In genomic region chr6:3001773-3002293, GRCh38 we compare ENCODE assay signal across 1 cellular context.
TF ChIP-seq lines count a peak whose summit lies in the region.

No MANE protein-coding gene starts in this region.

TF ChIP-seq in K562, 482 proteins besides CTCF, POLR2A, EP300 and RAD21 (continued from another document and continues in another):
- TF ChIP-seq, protein P1, sequence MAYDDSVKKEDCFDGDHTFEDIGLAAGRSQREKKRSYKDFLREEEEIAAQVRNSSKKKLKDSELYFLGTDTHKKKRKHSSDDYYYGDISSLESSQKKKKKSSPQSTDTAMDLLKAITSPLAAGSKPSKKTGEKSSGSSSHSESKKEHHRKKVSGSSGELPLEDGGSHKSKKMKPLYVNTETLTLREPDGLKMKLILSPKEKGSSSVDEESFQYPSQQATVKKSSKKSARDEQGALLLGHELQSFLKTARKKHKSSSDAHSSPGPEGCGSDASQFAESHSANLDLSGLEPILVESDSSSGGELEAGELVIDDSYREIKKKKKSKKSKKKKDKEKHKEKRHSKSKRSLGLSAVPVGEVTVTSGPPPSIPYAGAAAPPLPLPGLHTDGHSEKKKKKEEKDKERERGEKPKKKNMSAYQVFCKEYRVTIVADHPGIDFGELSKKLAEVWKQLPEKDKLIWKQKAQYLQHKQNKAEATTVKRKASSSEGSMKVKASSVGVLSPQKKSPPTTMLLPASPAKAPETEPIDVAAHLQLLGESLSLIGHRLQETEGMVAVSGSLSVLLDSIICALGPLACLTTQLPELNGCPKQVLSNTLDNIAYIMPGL (CRISPR knock-in tag; IDR thresholded peaks at IDR 0.05) = no peak
- TF ChIP-seq TOE1 (IDR thresholded peaks at IDR 0.05; ENCODE audit: borderline replicate concordance) (peak; percentile 78), TOE1 (CRISPR knock-in tag; IDR thresholded peaks at IDR 0.05; ENCODE audit: borderline replicate concordance, low read depth) (no peak), CREB5 (CRISPR knock-in tag; IDR thresholded peaks at IDR 0.05) (no peak), PYGO2 (tag; IDR thresholded peaks at IDR 0.05) (no peak), ZNF699 (CRISPR knock-in tag; IDR thresholded peaks at IDR 0.05; ENCODE audit: insufficient replicate concordance) (no peak), ZNF584 (CRISPR knock-in tag; IDR thresholded peaks at IDR 0.05; ENCODE audit: low read depth) (no peak), ZNF274 (IDR thresholded peaks at IDR 0.05; ENCODE audit: borderline replicate concordance, low read depth, low read length) (no peak), GATAD2B (IDR thresholded peaks at IDR 0.05; ENCODE audit: borderline replicate concordance) (peak; percentile 87; the same call in 1 of the 2 replicates), DNMT1 (IDR thresholded peaks at IDR 0.05) (no peak), RNF219 (CRISPR knock-in tag; IDR thresholded peaks at IDR 0.05) (no peak), SMARCA4 (IDR thresholded peaks at IDR 0.05) (peak; percentile 87), ZNF140 (CRISPR knock-in tag; IDR thresholded peaks at IDR 0.05) (no peak), DIDO1 (tag; IDR thresholded peaks at IDR 0.05; ENCODE audit: low read depth) (0 out of 2 replicates have a peak, but pooled peaks have one; percentile 42), MEF2A (IDR thresholded peaks at IDR 0.05; ENCODE audit: control insufficient read depth, low read depth, low read length) (0 out of 2 replicates have a peak, but pooled peaks have one; percentile 17), ZNF239 (CRISPR knock-in tag; IDR thresholded peaks at IDR 0.05) (peak; percentile 22; the same call in 1 of the 2 replicates), NFXL1 (CRISPR knock-in tag; IDR thresholded peaks at IDR 0.05) (no peak), TRIM25 (IDR thresholded peaks at IDR 0.05; ENCODE audit: borderline replicate concordance) (no peak), ZEB2 (IDR thresholded peaks at IDR 0.05) (peak; percentile 46), ZNF79 (CRISPR knock-in tag; IDR thresholded peaks at IDR 0.05; ENCODE audit: low read depth) (no peak), E2F4 (CRISPR knock-in tag; IDR thresholded peaks at IDR 0.05; ENCODE audit: low read depth) (no peak), LARP7 (IDR thresholded peaks at IDR 0.05) (no peak), MAX (CRISPR knock-in tag; IDR thresholded peaks at IDR 0.05) (no peak; the same call in 1 of the 2 replicates), POLR2AphosphoS2 (IDR thresholded peaks at IDR 0.05; ENCODE audit: low read length) (0 out of 2 replicates have a peak, but pooled peaks have one; percentile 65), GTF2A2 (tag; IDR thresholded peaks at IDR 0.05) (no peak), POLR3G (IDR thresholded peaks at IDR 0.05; ENCODE audit: extremely low read depth, insufficient read length, insufficient replicate concordance) (no peak), ZFP1 (CRISPR knock-in tag; IDR thresholded peaks at IDR 0.05) (no peak), ZNF696 (CRISPR knock-in tag; conservative IDR thresholded peaks at IDR 0.05) (no peak), MTA1 (IDR thresholded peaks at IDR 0.05; ENCODE audit: borderline replicate concordance) (peak; percentile 74)
- TF ChIP-seq, protein P2, sequence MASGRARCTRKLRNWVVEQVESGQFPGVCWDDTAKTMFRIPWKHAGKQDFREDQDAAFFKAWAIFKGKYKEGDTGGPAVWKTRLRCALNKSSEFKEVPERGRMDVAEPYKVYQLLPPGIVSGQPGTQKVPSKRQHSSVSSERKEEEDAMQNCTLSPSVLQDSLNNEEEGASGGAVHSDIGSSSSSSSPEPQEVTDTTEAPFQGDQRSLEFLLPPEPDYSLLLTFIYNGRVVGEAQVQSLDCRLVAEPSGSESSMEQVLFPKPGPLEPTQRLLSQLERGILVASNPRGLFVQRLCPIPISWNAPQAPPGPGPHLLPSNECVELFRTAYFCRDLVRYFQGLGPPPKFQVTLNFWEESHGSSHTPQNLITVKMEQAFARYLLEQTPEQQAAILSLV (tag; IDR thresholded peaks at IDR 0.05) = no peak
- TF ChIP-seq, protein P3, sequence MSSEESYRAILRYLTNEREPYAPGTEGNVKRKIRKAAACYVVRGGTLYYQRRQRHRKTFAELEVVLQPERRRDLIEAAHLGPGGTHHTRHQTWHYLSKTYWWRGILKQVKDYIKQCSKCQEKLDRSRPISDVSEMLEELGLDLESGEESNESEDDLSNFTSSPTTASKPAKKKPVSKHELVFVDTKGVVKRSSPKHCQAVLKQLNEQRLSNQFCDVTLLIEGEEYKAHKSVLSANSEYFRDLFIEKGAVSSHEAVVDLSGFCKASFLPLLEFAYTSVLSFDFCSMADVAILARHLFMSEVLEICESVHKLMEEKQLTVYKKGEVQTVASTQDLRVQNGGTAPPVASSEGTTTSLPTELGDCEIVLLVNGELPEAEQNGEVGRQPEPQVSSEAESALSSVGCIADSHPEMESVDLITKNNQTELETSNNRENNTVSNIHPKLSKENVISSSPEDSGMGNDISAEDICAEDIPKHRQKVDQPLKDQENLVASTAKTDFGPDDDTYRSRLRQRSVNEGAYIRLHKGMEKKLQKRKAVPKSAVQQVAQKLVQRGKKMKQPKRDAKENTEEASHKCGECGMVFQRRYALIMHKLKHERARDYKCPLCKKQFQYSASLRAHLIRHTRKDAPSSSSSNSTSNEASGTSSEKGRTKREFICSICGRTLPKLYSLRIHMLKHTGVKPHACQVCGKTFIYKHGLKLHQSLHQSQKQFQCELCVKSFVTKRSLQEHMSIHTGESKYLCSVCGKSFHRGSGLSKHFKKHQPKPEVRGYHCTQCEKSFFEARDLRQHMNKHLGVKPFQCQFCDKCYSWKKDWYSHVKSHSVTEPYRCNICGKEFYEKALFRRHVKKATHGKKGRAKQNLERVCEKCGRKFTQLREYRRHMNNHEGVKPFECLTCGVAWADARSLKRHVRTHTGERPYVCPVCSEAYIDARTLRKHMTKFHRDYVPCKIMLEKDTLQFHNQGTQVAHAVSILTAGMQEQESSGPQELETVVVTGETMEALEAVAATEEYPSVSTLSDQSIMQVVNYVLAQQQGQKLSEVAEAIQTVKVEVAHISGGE (CRISPR knock-in tag; IDR thresholded peaks at IDR 0.05) = peak in 1 of 3 experiments; percentile 77; a peak in 2 of 6 replicates
- TF ChIP-seq, protein P4, sequence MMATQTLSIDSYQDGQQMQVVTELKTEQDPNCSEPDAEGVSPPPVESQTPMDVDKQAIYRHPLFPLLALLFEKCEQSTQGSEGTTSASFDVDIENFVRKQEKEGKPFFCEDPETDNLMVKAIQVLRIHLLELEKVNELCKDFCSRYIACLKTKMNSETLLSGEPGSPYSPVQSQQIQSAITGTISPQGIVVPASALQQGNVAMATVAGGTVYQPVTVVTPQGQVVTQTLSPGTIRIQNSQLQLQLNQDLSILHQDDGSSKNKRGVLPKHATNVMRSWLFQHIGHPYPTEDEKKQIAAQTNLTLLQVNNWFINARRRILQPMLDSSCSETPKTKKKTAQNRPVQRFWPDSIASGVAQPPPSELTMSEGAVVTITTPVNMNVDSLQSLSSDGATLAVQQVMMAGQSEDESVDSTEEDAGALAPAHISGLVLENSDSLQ (IDR thresholded peaks at IDR 0.05) = peak; percentile 84
- TF ChIP-seq, protein P5, sequence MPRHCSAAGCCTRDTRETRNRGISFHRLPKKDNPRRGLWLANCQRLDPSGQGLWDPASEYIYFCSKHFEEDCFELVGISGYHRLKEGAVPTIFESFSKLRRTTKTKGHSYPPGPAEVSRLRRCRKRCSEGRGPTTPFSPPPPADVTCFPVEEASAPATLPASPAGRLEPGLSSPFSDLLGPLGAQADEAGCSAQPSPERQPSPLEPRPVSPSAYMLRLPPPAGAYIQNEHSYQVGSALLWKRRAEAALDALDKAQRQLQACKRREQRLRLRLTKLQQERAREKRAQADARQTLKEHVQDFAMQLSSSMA (CRISPR knock-in tag; IDR thresholded peaks at IDR 0.05) = no peak
- TF ChIP-seq, protein P6, sequence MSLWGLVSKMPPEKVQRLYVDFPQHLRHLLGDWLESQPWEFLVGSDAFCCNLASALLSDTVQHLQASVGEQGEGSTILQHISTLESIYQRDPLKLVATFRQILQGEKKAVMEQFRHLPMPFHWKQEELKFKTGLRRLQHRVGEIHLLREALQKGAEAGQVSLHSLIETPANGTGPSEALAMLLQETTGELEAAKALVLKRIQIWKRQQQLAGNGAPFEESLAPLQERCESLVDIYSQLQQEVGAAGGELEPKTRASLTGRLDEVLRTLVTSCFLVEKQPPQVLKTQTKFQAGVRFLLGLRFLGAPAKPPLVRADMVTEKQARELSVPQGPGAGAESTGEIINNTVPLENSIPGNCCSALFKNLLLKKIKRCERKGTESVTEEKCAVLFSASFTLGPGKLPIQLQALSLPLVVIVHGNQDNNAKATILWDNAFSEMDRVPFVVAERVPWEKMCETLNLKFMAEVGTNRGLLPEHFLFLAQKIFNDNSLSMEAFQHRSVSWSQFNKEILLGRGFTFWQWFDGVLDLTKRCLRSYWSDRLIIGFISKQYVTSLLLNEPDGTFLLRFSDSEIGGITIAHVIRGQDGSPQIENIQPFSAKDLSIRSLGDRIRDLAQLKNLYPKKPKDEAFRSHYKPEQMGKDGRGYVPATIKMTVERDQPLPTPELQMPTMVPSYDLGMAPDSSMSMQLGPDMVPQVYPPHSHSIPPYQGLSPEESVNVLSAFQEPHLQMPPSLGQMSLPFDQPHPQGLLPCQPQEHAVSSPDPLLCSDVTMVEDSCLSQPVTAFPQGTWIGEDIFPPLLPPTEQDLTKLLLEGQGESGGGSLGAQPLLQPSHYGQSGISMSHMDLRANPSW (CRISPR knock-in tag; IDR thresholded peaks at IDR 0.05) = no peak
- TF ChIP-seq, protein P7, sequence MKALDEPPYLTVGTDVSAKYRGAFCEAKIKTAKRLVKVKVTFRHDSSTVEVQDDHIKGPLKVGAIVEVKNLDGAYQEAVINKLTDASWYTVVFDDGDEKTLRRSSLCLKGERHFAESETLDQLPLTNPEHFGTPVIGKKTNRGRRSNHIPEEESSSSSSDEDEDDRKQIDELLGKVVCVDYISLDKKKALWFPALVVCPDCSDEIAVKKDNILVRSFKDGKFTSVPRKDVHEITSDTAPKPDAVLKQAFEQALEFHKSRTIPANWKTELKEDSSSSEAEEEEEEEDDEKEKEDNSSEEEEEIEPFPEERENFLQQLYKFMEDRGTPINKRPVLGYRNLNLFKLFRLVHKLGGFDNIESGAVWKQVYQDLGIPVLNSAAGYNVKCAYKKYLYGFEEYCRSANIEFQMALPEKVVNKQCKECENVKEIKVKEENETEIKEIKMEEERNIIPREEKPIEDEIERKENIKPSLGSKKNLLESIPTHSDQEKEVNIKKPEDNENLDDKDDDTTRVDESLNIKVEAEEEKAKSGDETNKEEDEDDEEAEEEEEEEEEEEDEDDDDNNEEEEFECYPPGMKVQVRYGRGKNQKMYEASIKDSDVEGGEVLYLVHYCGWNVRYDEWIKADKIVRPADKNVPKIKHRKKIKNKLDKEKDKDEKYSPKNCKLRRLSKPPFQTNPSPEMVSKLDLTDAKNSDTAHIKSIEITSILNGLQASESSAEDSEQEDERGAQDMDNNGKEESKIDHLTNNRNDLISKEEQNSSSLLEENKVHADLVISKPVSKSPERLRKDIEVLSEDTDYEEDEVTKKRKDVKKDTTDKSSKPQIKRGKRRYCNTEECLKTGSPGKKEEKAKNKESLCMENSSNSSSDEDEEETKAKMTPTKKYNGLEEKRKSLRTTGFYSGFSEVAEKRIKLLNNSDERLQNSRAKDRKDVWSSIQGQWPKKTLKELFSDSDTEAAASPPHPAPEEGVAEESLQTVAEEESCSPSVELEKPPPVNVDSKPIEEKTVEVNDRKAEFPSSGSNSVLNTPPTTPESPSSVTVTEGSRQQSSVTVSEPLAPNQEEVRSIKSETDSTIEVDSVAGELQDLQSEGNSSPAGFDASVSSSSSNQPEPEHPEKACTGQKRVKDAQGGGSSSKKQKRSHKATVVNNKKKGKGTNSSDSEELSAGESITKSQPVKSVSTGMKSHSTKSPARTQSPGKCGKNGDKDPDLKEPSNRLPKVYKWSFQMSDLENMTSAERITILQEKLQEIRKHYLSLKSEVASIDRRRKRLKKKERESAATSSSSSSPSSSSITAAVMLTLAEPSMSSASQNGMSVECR (CRISPR knock-in tag; IDR thresholded peaks at IDR 0.05) = peak; percentile 82
